8 cellular contexts compared by ENCODE assay signal in genomic region chr1:155140630-155140953, GRCh38. TPM values are rescaled to one million over a fixed set of nuclear protein-coding genes. Genes with fewer than 3 reads are reported as not detected.
A peak's percentile ranks its signal among the peaks of the same experiment; 100 is the strongest.
DNase-seq lines count a peak whose midpoint lies in the region; TF ChIP-seq lines count a peak whose summit lies in the region.

No MANE protein-coding gene starts in this region.

- H3K9me3 ChIP-seq in right atrium auricular region = no peaks in the 10 kb centered on the region

- H3K36me3 Mint-ChIP-seq in MCF 10A (ENCODE audit: insufficient read depth, unreplicated experiment) = peaks cover 35% of the 10 kb centered on the region
- peaks cover 3% of the 10 kb centered on the region for H3K36me3 Mint-ChIP-seq in mesothelial cell of epicardium

- H3K4me3 Mint-ChIP-seq in MCF 10A (ENCODE audit: unreplicated experiment) (peak overlapping the region; percentile 80), mesothelial cell of epicardium (peak overlapping the region; percentile 90)

- H3K4me1 Mint-ChIP-seq in MCF 10A (ENCODE audit: insufficient read depth, unreplicated experiment) = peaks cover 10% of the 10 kb centered on the region
- H3K4me1 Mint-ChIP-seq in mesothelial cell of epicardium = peaks cover 28% of the 10 kb centered on the region

- H3K27ac ChIP-seq in right atrium auricular region = peak overlapping the region; percentile 85 to 91

- no peaks in the 10 kb centered on the region for H3K9me3 Mint-ChIP-seq in MCF 10A (ENCODE audit: unreplicated experiment)
- no peaks in the 10 kb centered on the region for H3K9me3 Mint-ChIP-seq in mesothelial cell of epicardium

- H3K4me3 ChIP-seq in right atrium auricular region = peak overlapping the region; percentile 70 to 86

- intact Hi-C loops in cardiac septum (cut with DNase I) = no loop called here
- intact Hi-C loops in MCF 10A (cut with micrococcal nuclease) = no loop called here

- CTCF ChIA-PET in MCF 10A (lab: Yijun Ruan, JAX) = interaction anchor here (0.7 to 14.0 kb wide), 4 partner anchors 12 to 50 kb away, joined by 3 to 161 read pairs (median 10); partner anchors contain the start of gene KRTCAP2

- TF ChIP-seq CTCF in right atrium auricular region (IDR thresholded peaks at IDR 0.05) (no peak), MCF 10A (IDR thresholded peaks at IDR 0.05; ENCODE audit: unreplicated experiment) (no peak), mesothelial cell of epicardium (IDR thresholded peaks at IDR 0.05; ENCODE audit: unreplicated experiment) (no peak)

- BruUV-seq in MCF 10A (replicated peaks; lab: Mats Ljungman, UMichigan) = no TSS peak

- H3K27ac Mint-ChIP-seq in MCF 10A (ENCODE audit: low read depth, unreplicated experiment) (peak overlapping the region; percentile 94), mesothelial cell of epicardium (peak overlapping the region; percentile 95)

- in situ Hi-C loops in G401 (cut with HindIII; ENCODE audit: low sequenced_read_pairs) = no loop called here

- peaks cover 0 to 33% of the 10 kb centered on the region in 2 donors for H3K4me1 ChIP-seq in right atrium auricular region

- H3K27me3 Mint-ChIP-seq in MCF 10A (ENCODE audit: insufficient read depth, unreplicated experiment) = no peaks in the 10 kb centered on the region
- peaks cover 10% of the 10 kb centered on the region for H3K27me3 Mint-ChIP-seq in mesothelial cell of epicardium (ENCODE audit: low read depth)

- POLR2A ChIA-PET in MCF 10A (lab: Yijun Ruan, JAX) = interaction anchor here (0.7 to 8.1 kb wide), 5 partner anchors 16 to 311 kb away, joined by 3 to 238 read pairs (median 3); partner anchors contain the start of genes EFNA1 and KRTCAP2

- no peaks in the 10 kb centered on the region for H3K36me3 ChIP-seq in right atrium auricular region

- DNase-seq in right atrium auricular region (ENCODE audit: low spot score) = no peak
- no peak for DNase-seq in cardiac septum (ENCODE audit: low spot score)
- no peak for DNase-seq in MCF 10A (ENCODE audit: unreplicated experiment)
- no peak for DNase-seq in mesothelial cell of epicardium (ENCODE audit: low spot score in 2 of 2, unreplicated experiment in 2 of 2)
- DNase-seq in G401 (ENCODE audit: low spot score) = no peak
- no peak for DNase-seq in activated effector memory CD4-positive, alpha-beta T cell treated with anti-CD3 and anti-CD28 coated beads, Interleukin-2, amount 50 U/mL, for 16 hours
- no peak for DNase-seq in DMS53 treated with DMSO at 0.1 percent for 48 hours (lab: John Stamatoyannopoulos, UW; ENCODE audit: unreplicated experiment)
- no peak for DNase-seq in GOT3 (lab: John Stamatoyannopoulos, UW)

- no peaks in the 10 kb centered on the region for H3K27me3 ChIP-seq in right atrium auricular region

RNA-seq across cellular contexts. Expression of gene DPM3, which starts 0.3 kb away (rescaled TPM):
- 10 to 100 TPM; 46.5 to 47.8 TPM for total RNA-seq in right atrium auricular region
- 56.3 TPM for total RNA-seq in cardiac septum
- 79.7 and 86.4 TPM in 2 replicates for total RNA-seq in MCF 10A (2022)
- total RNA-seq in mesothelial cell of epicardium = 49.7 to 60.9 TPM (median 54.1 TPM) in 3 replicates
- total RNA-seq in G401 (2014; rRNA removed; shearing (Covaris generic)) = 83.3 and 104 TPM in 2 replicates

RNA-seq across cellular contexts. Expression of gene SLC50A1, which starts 4.9 kb away (rescaled TPM):
- total RNA-seq in right atrium auricular region (1 to 10 TPM; 3.7 to 10.0 TPM), cardiac septum (11.2 TPM), MCF 10A (2022) (91.2 and 97.8 TPM in 2 replicates), mesothelial cell of epicardium (25.6 to 33.5 TPM (median 25.9 TPM) in 3 replicates)
- 15.9 and 19.8 TPM in 2 replicates for total RNA-seq in G401 (2014; rRNA removed; shearing (Covaris generic))

RNA-seq across cellular contexts. Expression of gene EFNA1, which starts 12.9 kb away (rescaled TPM):
- 10 to 100 TPM; 24.8 to 41.4 TPM for total RNA-seq in right atrium auricular region
- total RNA-seq in cardiac septum = 30.2 TPM
- 38.9 and 42.3 TPM in 2 replicates for total RNA-seq in MCF 10A (2022)
- total RNA-seq in mesothelial cell of epicardium = 92.4 to 94.8 TPM (median 93.1 TPM) in 3 replicates
- total RNA-seq in G401 (2014; rRNA removed; shearing (Covaris generic)) = 2.8 and 5.3 TPM in 2 replicates

RNA-seq across cellular contexts. Expression of gene KRTCAP2, which starts 32.5 kb away (rescaled TPM):
- 100 to 1,000 TPM; 124 to 147 TPM for total RNA-seq in right atrium auricular region
- total RNA-seq in cardiac septum = 112 TPM
- 313 and 383 TPM in 2 replicates for total RNA-seq in MCF 10A (2022)
- total RNA-seq in mesothelial cell of epicardium = 120 to 143 TPM (median 123 TPM) in 3 replicates
- total RNA-seq in G401 (2014; rRNA removed; shearing (Covaris generic)) = 177 and 223 TPM in 2 replicates

RNA-seq across cellular contexts. Expression of gene TRIM46, which starts 33.1 kb away (rescaled TPM):
- total RNA-seq in right atrium auricular region (under 1 TPM in 1 of 2 donors, not detected in 1; 0.20 TPM), cardiac septum (not detected), MCF 10A (2022) (0.21 and 0.32 TPM in 2 replicates), mesothelial cell of epicardium (5.7 to 6.6 TPM (median 6.3 TPM) in 3 replicates)
- 0.14 and 0.37 TPM in 2 replicates for total RNA-seq in G401 (2014; rRNA removed; shearing (Covaris generic))
